ENCODE assay signal across 8 cellular contexts in genomic region chr22:39003165-39003638, GRCh38. TPM values are rescaled to one million over a fixed set of nuclear protein-coding genes. Genes with fewer than 3 reads are reported as not detected.
DNase-seq lines count a peak whose midpoint lies in the region; ATAC-seq, FAIRE-seq and TF ChIP-seq lines count a peak whose summit lies in the region.

No MANE protein-coding gene starts in this region.

- TF ChIP-seq POLR2A in HepG2 (IDR thresholded peaks at IDR 0.05; ENCODE audit: insufficient read depth in 1 of 2, low read depth in 2 of 2, low read length in 2 of 2): no peak

- WGBS in HepG2 (ENCODE audit: low lambda C conversion rate): 7% methylated on average over 3 of the region's 7 CpGs

- H3K27me3 ChIP-seq in colonic mucosa: no peaks in the 10 kb centered on the region
- peaks cover 0 to 9% of the 10 kb centered on the region in 2 experiments; a peak in 2 of 5 replicates for H3K27me3 ChIP-seq in HepG2 (ENCODE audit: control insufficient read depth in 1 of 2, insufficient read depth in 2 of 2, low read length in 2 of 2)

- H3K9ac ChIP-seq in colonic mucosa (ENCODE audit: low read depth in 2 of 2, low read length in 2 of 2) (no peak overlapping the region), HepG2 (ENCODE audit: insufficient read depth, low read depth, low read length) (no peak overlapping the region)

- peak; percentile 88 for DNase-seq in DMS79 treated with DMSO at 0.1 percent for 48 hours (lab: John Stamatoyannopoulos, UW)
- DNase-seq in NCI-H446 (lab: John Stamatoyannopoulos, UW): peak; percentile 41 to 72
- peak; percentile 81 for DNase-seq in activated CD4-positive, alpha-beta T cell treated with anti-CD3 and anti-CD28 coated beads for 48 hours
- peak; percentile 70 for DNase-seq in colonic mucosa
- DNase-seq in HepG2 (ENCODE audit: low spot score): peak; percentile 66
- DNase-seq in stimulated activated CD4-positive, alpha-beta T cell treated with anti-CD3 and anti-CD28 coated beads, TNF-alpha, amount 100 ng/mL, for 4 hours (ENCODE audit: low read depth in 3 of 3): peak in 2 of 3 experiments; percentile 50 to 57

- H4K20me1 ChIP-seq in HepG2 (ENCODE audit: insufficient read depth, low read length): no peaks in the 10 kb centered on the region

- H3K36me3 ChIP-seq in HEK293 (ENCODE audit: control insufficient read depth in 2 of 2, insufficient read depth in 1 of 2, low read length in 2 of 2): no peaks in the 10 kb centered on the region
- no peaks in the 10 kb centered on the region for H3K36me3 ChIP-seq in colonic mucosa
- H3K36me3 ChIP-seq in HepG2 (replicated peaks in 1 of 2; ENCODE audit: control insufficient read depth in 1 of 2, insufficient read depth in 2 of 2, low read length in 2 of 2): no peaks in the 10 kb centered on the region

- peak; percentile 70 for FAIRE-seq in HepG2 (lab: Jason Lieb, UNC)

- H3K79me2 ChIP-seq in HepG2 (ENCODE audit: insufficient read depth, low read length): no peaks in the 10 kb centered on the region

- no peak overlapping the region for H3K27ac ChIP-seq in HEK293 (ENCODE audit: extremely low read depth, low read depth, low read length)
- no peak overlapping the region for H3K27ac ChIP-seq in colonic mucosa
- no peak overlapping the region for H3K27ac ChIP-seq in HepG2 (ENCODE audit: extremely low read length, insufficient read depth, low read length)

- H2AFZ ChIP-seq in HepG2 (ENCODE audit: low read length): no peak overlapping the region

- peak; percentile 55; the same call in 1 of the 2 replicates for TF ChIP-seq RAD21 in HepG2 (CRISPR knock-in tag; IDR thresholded peaks at IDR 0.05)

- H3K4me1 ChIP-seq in HEK293 (ENCODE audit: control insufficient read depth, insufficient read depth, low read length): no peaks in the 10 kb centered on the region
- peaks cover 4% of the 10 kb centered on the region for H3K4me1 ChIP-seq in colonic mucosa
- no peaks in the 10 kb centered on the region for H3K4me1 ChIP-seq in HepG2 (ENCODE audit: insufficient read depth, low read length)

- in situ Hi-C loops in HepG2 (cut with HindIII; ENCODE audit: extremely low pct_ligation_motif_present, low pct_unique_long_range_greater_than_20kb): loop anchor here (5.0 kb wide), 1 partner anchor 131 kb away; the partner anchor contains the start of gene CBX6

- H3K9me3 ChIP-seq in HEK293 (ENCODE audit: control insufficient read depth, insufficient read depth, low read depth, low read length) (no peaks in the 10 kb centered on the region), colonic mucosa (no peaks in the 10 kb centered on the region), HepG2 (ENCODE audit: low read length) (no peaks in the 10 kb centered on the region)

- ATAC-seq in HepG2 (peak; percentile 92), GM21786 (IDR thresholded peaks at IDR 0.05; ENCODE audit: unreplicated experiment) (no peak)

- no peak overlapping the region; the same call in 1 of the 2 replicates for H3K4me2 ChIP-seq in HepG2 (ENCODE audit: low read depth, low read length)

- intact Hi-C loops in colonic mucosa (cut with DNase I) (loop anchor here (2.0 to 5.0 kb wide), 2 partner anchors 76 to 134 kb away; no protein-coding TSS in a partner anchor), HepG2 (cut with micrococcal nuclease; ENCODE audit: unreplicated experiment) (loop anchor here (2.0 to 10.0 kb wide), 2 partner anchors 30 to 238 kb away; no protein-coding TSS in a partner anchor)

- CTCF ChIA-PET in HEK293 (lab: Yijun Ruan, JAX) (interaction anchor here (0.6 to 8.1 kb wide), 44 partner anchors 8 to 1463 kb away, joined by 3 to 128 read pairs (median 5); partner anchors contain the start of genes APOBEC3B, APOBEC3C, CBX6 and NPTXR), HepG2 (lab: Yijun Ruan, JAX; ENCODE audit: low intra/inter-chr PET ratio, low total read pairs) (interaction anchor here (0.9 to 3.4 kb wide), 8 partner anchors 12 to 234 kb away, joined by 3 to 23 read pairs (median 8); partner anchors contain the start of gene APOBEC3B)

- TF ChIP-seq EP300 in HepG2 (IDR thresholded peaks at IDR 0.05; ENCODE audit: low read depth in 2 of 2, low read length in 2 of 2): no peak
- no peak for TF ChIP-seq EP300 in HepG2 (CRISPR knock-in tag; IDR thresholded peaks at IDR 0.05; ENCODE audit: borderline replicate concordance)

- POLR2A ChIA-PET in HEK293 (lab: Yijun Ruan, JAX): interaction anchor here (0.6 to 1.3 kb wide), 9 partner anchors 18 to 1360 kb away, joined by 3 to 8 read pairs (median 4); partner anchors contain the start of gene APOBEC3B
- POLR2A ChIA-PET in HepG2 (lab: Yijun Ruan, JAX): interaction anchor here (0.6 to 1.1 kb wide), 2 partner anchors 12 to 13 kb away, joined by 3 to 4 read pairs; no protein-coding TSS in a partner anchor

- H3K4me3 ChIP-seq in HEK293 (ENCODE audit: low read depth, low read length) (no peak overlapping the region), colonic mucosa (no peak overlapping the region), HepG2 (replicated peaks in 1 of 3; ENCODE audit: insufficient read depth in 1 of 3, low read depth in 2 of 3, low read length in 3 of 3) (no peak overlapping the region; a peak in 1 of 6 replicates)

- peak; percentile 76 for TF ChIP-seq CTCF in HEK293 (tag by site-specific recombination; IDR thresholded peaks at IDR 0.05)
- peak; percentile 60 for TF ChIP-seq CTCF in colonic mucosa (IDR thresholded peaks at IDR 0.05)
- TF ChIP-seq CTCF in HepG2 (CRISPR knock-in tag; IDR thresholded peaks at IDR 0.05): peak; percentile 81

- no TSS peak for BruUV-seq in HepG2 (replicated peaks; lab: Mats Ljungman, UMichigan)

RNA-seq across cellular contexts. Expression of gene APOBEC3C, which starts 10.9 kb away (rescaled TPM):
- total RNA-seq in colonic mucosa (10 to 100 TPM; 13.5 to 49.0 TPM), HepG2 (2016; rRNA removed; fragmentation: Illumina TruSeq; extraction: Trizol) (8.9 and 10.8 TPM in 2 replicates)
- total RNA-seq in HepG2 (2016; cell fraction: cytosol; rRNA removed; fragmentation: Illumina TruSeq; extraction: Trizol; ENCODE audit: low read depth): 1.9 and 2.3 TPM in 2 replicates
- total RNA-seq in HepG2 (2016; cell fraction: insoluble cytoplasmic fraction; rRNA removed; fragmentation: Illumina TruSeq; extraction: Trizol): 9.1 and 9.5 TPM in 2 replicates
- total RNA-seq in HepG2 (2016; cell fraction: membrane; rRNA removed; fragmentation: Illumina TruSeq; extraction: Trizol): 5.7 and 5.9 TPM in 2 replicates
- 3.8 and 5.4 TPM in 2 replicates for total RNA-seq in HepG2 (2016; cell fraction: nucleus; rRNA removed; fragmentation: Illumina TruSeq; extraction: Trizol)
- 20.4 and 27.6 TPM in 2 replicates for polyA plus RNA-seq in HepG2 (2011; rRNA removed)
- 20.1 and 23.3 TPM in 2 replicates for polyA plus RNA-seq in HepG2 (2011; cell fraction: cytosol; rRNA removed)
- 8.9 and 10.6 TPM in 2 replicates for polyA plus RNA-seq in HepG2 (2011; cell fraction: nucleus; rRNA removed)
- polyA plus RNA-seq in HepG2 (2012): 17.1 and 44.0 TPM in 2 replicates
- polyA plus RNA-seq in HepG2 (2016; cell fraction: cytosol; fragmentation: Illumina TruSeq; extraction: Trizol; ENCODE audit: low read depth): 4.5 and 5.1 TPM in 2 replicates
- 20.9 and 22.5 TPM in 2 replicates for polyA plus RNA-seq in HepG2 (2016; cell fraction: insoluble cytoplasmic fraction; fragmentation: Illumina TruSeq; extraction: Trizol; ENCODE audit: low read depth)
- 9.5 and 11.6 TPM in 2 replicates for polyA plus RNA-seq in HepG2 (2016; cell fraction: membrane; fragmentation: Illumina TruSeq; extraction: Trizol; ENCODE audit: low read depth)
- polyA plus RNA-seq in HepG2 (2016; cell fraction: nucleus; fragmentation: Illumina TruSeq; extraction: Trizol; ENCODE audit: insufficient read depth, low read depth): 13.5 TPM in 2 replicates
- 2.2 and 31.0 TPM in 2 replicates for polyA minus RNA-seq in HepG2 (2011; rRNA and poly(A)+ RNA removed; ENCODE audit: low replicate concordance)
- polyA minus RNA-seq in HepG2 (2011; cell fraction: cytosol; rRNA and poly(A)+ RNA removed): 11.6 and 14.5 TPM in 2 replicates
- polyA minus RNA-seq in HepG2 (2011; cell fraction: nucleus; rRNA and poly(A)+ RNA removed): 4.6 and 5.6 TPM in 2 replicates

RNA-seq across cellular contexts. Expression of gene APOBEC3D, which starts 17.7 kb away (rescaled TPM):
- total RNA-seq in colonic mucosa (1 to 10 TPM; 6.0 to 7.0 TPM), HepG2 (2016; rRNA removed; fragmentation: Illumina TruSeq; extraction: Trizol) (0.21 and 0.24 TPM in 2 replicates)
- 0.26 TPM in 1 of 2 replicates, not detected in the other for total RNA-seq in HepG2 (2016; cell fraction: cytosol; rRNA removed; fragmentation: Illumina TruSeq; extraction: Trizol; ENCODE audit: low read depth)
- 0.22 and 0.54 TPM in 2 replicates for total RNA-seq in HepG2 (2016; cell fraction: insoluble cytoplasmic fraction; rRNA removed; fragmentation: Illumina TruSeq; extraction: Trizol)
- total RNA-seq in HepG2 (2016; cell fraction: membrane; rRNA removed; fragmentation: Illumina TruSeq; extraction: Trizol): 0.25 and 0.28 TPM in 2 replicates
- 0.22 and 0.25 TPM in 2 replicates for total RNA-seq in HepG2 (2016; cell fraction: nucleus; rRNA removed; fragmentation: Illumina TruSeq; extraction: Trizol)
- 0.61 and 1.0 TPM in 2 replicates for polyA plus RNA-seq in HepG2 (2011; rRNA removed)
- 0.47 and 1.0 TPM in 2 replicates for polyA plus RNA-seq in HepG2 (2011; cell fraction: cytosol; rRNA removed)
- polyA plus RNA-seq in HepG2 (2011; cell fraction: nucleus; rRNA removed): 1.8 and 2.7 TPM in 2 replicates
- polyA plus RNA-seq in HepG2 (2012): 0.52 and 1.0 TPM in 2 replicates
- not detected in 2 replicates for polyA plus RNA-seq in HepG2 (2016; cell fraction: cytosol; fragmentation: Illumina TruSeq; extraction: Trizol; ENCODE audit: low read depth)
- polyA plus RNA-seq in HepG2 (2016; cell fraction: insoluble cytoplasmic fraction; fragmentation: Illumina TruSeq; extraction: Trizol; ENCODE audit: low read depth): 0.23 TPM in 1 of 2 replicates, not detected in the other
- not detected in 2 replicates for polyA plus RNA-seq in HepG2 (2016; cell fraction: membrane; fragmentation: Illumina TruSeq; extraction: Trizol; ENCODE audit: low read depth)
- 0.73 and 2.3 TPM in 2 replicates for polyA plus RNA-seq in HepG2 (2016; cell fraction: nucleus; fragmentation: Illumina TruSeq; extraction: Trizol; ENCODE audit: insufficient read depth, low read depth)
- polyA minus RNA-seq in HepG2 (2011; rRNA and poly(A)+ RNA removed; ENCODE audit: low replicate concordance): 0.16 and 0.66 TPM in 2 replicates
- 0.97 and 1.5 TPM in 2 replicates for polyA minus RNA-seq in HepG2 (2011; cell fraction: cytosol; rRNA and poly(A)+ RNA removed)
- polyA minus RNA-seq in HepG2 (2011; cell fraction: nucleus; rRNA and poly(A)+ RNA removed): 0.64 and 1.4 TPM in 2 replicates

RNA-seq across cellular contexts. Expression of gene APOBEC3B, which starts 21.1 kb away (rescaled TPM):
- 10 to 100 TPM in 1 of 2 donors, 1 to 10 TPM in 1; 9.3 to 18.9 TPM for total RNA-seq in colonic mucosa
- total RNA-seq in HepG2 (2016; rRNA removed; fragmentation: Illumina TruSeq; extraction: Trizol): 8.8 and 13.9 TPM in 2 replicates
- total RNA-seq in HepG2 (2016; cell fraction: cytosol; rRNA removed; fragmentation: Illumina TruSeq; extraction: Trizol; ENCODE audit: low read depth): 1.5 and 2.7 TPM in 2 replicates
- 8.7 and 13.4 TPM in 2 replicates for total RNA-seq in HepG2 (2016; cell fraction: insoluble cytoplasmic fraction; rRNA removed; fragmentation: Illumina TruSeq; extraction: Trizol)
- total RNA-seq in HepG2 (2016; cell fraction: membrane; rRNA removed; fragmentation: Illumina TruSeq; extraction: Trizol): 3.5 and 3.8 TPM in 2 replicates
- total RNA-seq in HepG2 (2016; cell fraction: nucleus; rRNA removed; fragmentation: Illumina TruSeq; extraction: Trizol): 4.5 and 4.8 TPM in 2 replicates
- 4.3 and 6.7 TPM in 2 replicates for polyA plus RNA-seq in HepG2 (2011; rRNA removed)
- 7.1 and 9.4 TPM in 2 replicates for polyA plus RNA-seq in HepG2 (2011; cell fraction: cytosol; rRNA removed)
- polyA plus RNA-seq in HepG2 (2011; cell fraction: nucleus; rRNA removed): 2.7 and 3.5 TPM in 2 replicates
- polyA plus RNA-seq in HepG2 (2012): 2.1 and 7.1 TPM in 2 replicates
- polyA plus RNA-seq in HepG2 (2016; cell fraction: cytosol; fragmentation: Illumina TruSeq; extraction: Trizol; ENCODE audit: low read depth): 3.0 and 3.6 TPM in 2 replicates
- 20.9 and 21.9 TPM in 2 replicates for polyA plus RNA-seq in HepG2 (2016; cell fraction: insoluble cytoplasmic fraction; fragmentation: Illumina TruSeq; extraction: Trizol; ENCODE audit: low read depth)
- 3.2 and 4.1 TPM in 2 replicates for polyA plus RNA-seq in HepG2 (2016; cell fraction: membrane; fragmentation: Illumina TruSeq; extraction: Trizol; ENCODE audit: low read depth)
- 9.6 and 11.7 TPM in 2 replicates for polyA plus RNA-seq in HepG2 (2016; cell fraction: nucleus; fragmentation: Illumina TruSeq; extraction: Trizol; ENCODE audit: insufficient read depth, low read depth)
- polyA minus RNA-seq in HepG2 (2011; rRNA and poly(A)+ RNA removed; ENCODE audit: low replicate concordance): 9.8 and 29.9 TPM in 2 replicates
- 3.8 and 5.0 TPM in 2 replicates for polyA minus RNA-seq in HepG2 (2011; cell fraction: cytosol; rRNA and poly(A)+ RNA removed)
- 1.2 and 1.6 TPM in 2 replicates for polyA minus RNA-seq in HepG2 (2011; cell fraction: nucleus; rRNA and poly(A)+ RNA removed)

RNA-seq across cellular contexts. Expression of gene APOBEC3F, which starts 37.5 kb away (rescaled TPM):
- total RNA-seq in colonic mucosa: 1 to 10 TPM; 7.0 to 7.3 TPM
- total RNA-seq in HepG2 (2016; rRNA removed; fragmentation: Illumina TruSeq; extraction: Trizol): 2.9 and 3.8 TPM in 2 replicates
- 1.4 and 1.7 TPM in 2 replicates for total RNA-seq in HepG2 (2016; cell fraction: cytosol; rRNA removed; fragmentation: Illumina TruSeq; extraction: Trizol; ENCODE audit: low read depth)
- 2.5 and 3.2 TPM in 2 replicates for total RNA-seq in HepG2 (2016; cell fraction: insoluble cytoplasmic fraction; rRNA removed; fragmentation: Illumina TruSeq; extraction: Trizol)
- total RNA-seq in HepG2 (2016; cell fraction: membrane; rRNA removed; fragmentation: Illumina TruSeq; extraction: Trizol): 2.4 and 2.7 TPM in 2 replicates
- total RNA-seq in HepG2 (2016; cell fraction: nucleus; rRNA removed; fragmentation: Illumina TruSeq; extraction: Trizol): 2.2 and 2.7 TPM in 2 replicates
- 2.7 and 3.7 TPM in 2 replicates for polyA plus RNA-seq in HepG2 (2011; rRNA removed)
- polyA plus RNA-seq in HepG2 (2011; cell fraction: cytosol; rRNA removed): 2.5 and 3.1 TPM in 2 replicates
- polyA plus RNA-seq in HepG2 (2011; cell fraction: nucleus; rRNA removed): 2.8 and 2.9 TPM in 2 replicates
- 2.3 and 3.7 TPM in 2 replicates for polyA plus RNA-seq in HepG2 (2012)
- 0.87 and 1.3 TPM in 2 replicates for polyA plus RNA-seq in HepG2 (2016; cell fraction: cytosol; fragmentation: Illumina TruSeq; extraction: Trizol; ENCODE audit: low read depth)
- polyA plus RNA-seq in HepG2 (2016; cell fraction: insoluble cytoplasmic fraction; fragmentation: Illumina TruSeq; extraction: Trizol; ENCODE audit: low read depth): 4.1 and 4.3 TPM in 2 replicates
- 2.4 and 2.5 TPM in 2 replicates for polyA plus RNA-seq in HepG2 (2016; cell fraction: membrane; fragmentation: Illumina TruSeq; extraction: Trizol; ENCODE audit: low read depth)
- 2.7 and 3.3 TPM in 2 replicates for polyA plus RNA-seq in HepG2 (2016; cell fraction: nucleus; fragmentation: Illumina TruSeq; extraction: Trizol; ENCODE audit: insufficient read depth, low read depth)
- 0.51 and 24.4 TPM in 2 replicates for polyA minus RNA-seq in HepG2 (2011; rRNA and poly(A)+ RNA removed; ENCODE audit: low replicate concordance)
- 4.1 and 7.8 TPM in 2 replicates for polyA minus RNA-seq in HepG2 (2011; cell fraction: cytosol; rRNA and poly(A)+ RNA removed)
- 6.4 and 12.6 TPM in 2 replicates for polyA minus RNA-seq in HepG2 (2011; cell fraction: nucleus; rRNA and poly(A)+ RNA removed)

RNA-seq across cellular contexts. Expression of gene APOBEC3A, which starts 45.8 kb away (rescaled TPM):
- total RNA-seq in colonic mucosa (1 to 10 TPM in 1 of 2 donors, not detected in 1; 1.4 TPM), HepG2 (2016; rRNA removed; fragmentation: Illumina TruSeq; extraction: Trizol) (not detected in 2 replicates)
- not detected in 2 replicates for total RNA-seq in HepG2 (2016; cell fraction: cytosol; rRNA removed; fragmentation: Illumina TruSeq; extraction: Trizol; ENCODE audit: low read depth)
- not detected in 2 replicates for total RNA-seq in HepG2 (2016; cell fraction: insoluble cytoplasmic fraction; rRNA removed; fragmentation: Illumina TruSeq; extraction: Trizol)
- not detected in 2 replicates for total RNA-seq in HepG2 (2016; cell fraction: membrane; rRNA removed; fragmentation: Illumina TruSeq; extraction: Trizol)
- total RNA-seq in HepG2 (2016; cell fraction: nucleus; rRNA removed; fragmentation: Illumina TruSeq; extraction: Trizol): not detected in 2 replicates
- not detected in 2 replicates for polyA plus RNA-seq in HepG2 (2011; rRNA removed)
- not detected in 2 replicates for polyA plus RNA-seq in HepG2 (2011; cell fraction: cytosol; rRNA removed)
- not detected in 2 replicates for polyA plus RNA-seq in HepG2 (2011; cell fraction: nucleus; rRNA removed)
- polyA plus RNA-seq in HepG2 (2012): not detected in 2 replicates
- polyA plus RNA-seq in HepG2 (2016; cell fraction: cytosol; fragmentation: Illumina TruSeq; extraction: Trizol; ENCODE audit: low read depth): not detected in 2 replicates
- polyA plus RNA-seq in HepG2 (2016; cell fraction: insoluble cytoplasmic fraction; fragmentation: Illumina TruSeq; extraction: Trizol; ENCODE audit: low read depth): not detected in 2 replicates
- polyA plus RNA-seq in HepG2 (2016; cell fraction: membrane; fragmentation: Illumina TruSeq; extraction: Trizol; ENCODE audit: low read depth): not detected in 2 replicates
- not detected in 2 replicates for polyA plus RNA-seq in HepG2 (2016; cell fraction: nucleus; fragmentation: Illumina TruSeq; extraction: Trizol; ENCODE audit: insufficient read depth, low read depth)
- polyA minus RNA-seq in HepG2 (2011; rRNA and poly(A)+ RNA removed; ENCODE audit: low replicate concordance): not detected in 2 replicates
- not detected in 2 replicates for polyA minus RNA-seq in HepG2 (2011; cell fraction: cytosol; rRNA and poly(A)+ RNA removed)
- not detected in 2 replicates for polyA minus RNA-seq in HepG2 (2011; cell fraction: nucleus; rRNA and poly(A)+ RNA removed)
